21 cellular contexts compared by ENCODE assay signal in the genomic region with DNA sequence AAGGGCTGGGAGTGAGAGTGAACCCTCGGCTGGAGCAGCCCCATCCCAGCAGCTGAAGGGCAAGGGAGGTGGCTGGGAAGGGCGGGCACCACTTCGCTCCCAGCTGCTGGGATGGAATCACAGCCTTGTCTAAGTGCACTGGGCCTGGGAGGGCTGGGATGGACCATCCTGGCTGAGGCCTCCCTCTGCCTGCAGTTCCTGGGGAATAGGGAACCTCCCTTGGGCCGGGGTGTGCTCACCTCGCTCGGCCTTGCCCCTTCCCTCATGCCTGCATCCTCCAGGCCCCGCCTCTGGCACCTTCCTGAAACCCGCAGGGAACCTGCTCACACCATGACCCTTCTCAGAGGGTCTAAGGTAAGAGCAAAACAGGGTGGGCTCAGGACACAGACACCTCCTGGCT. TPM values are rescaled to one million over a fixed set of nuclear protein-coding genes. Genes with fewer than 3 reads are reported as not detected.
DNase-seq lines count a peak whose midpoint lies in the region; ATAC-seq, FAIRE-seq and TF ChIP-seq lines count a peak whose summit lies in the region.
"Had no signal": no experiment of that assay in that cellular context is flagged by ENCODE, and none has a peak within 500 bp of the region (broad histone marks: within the 10 kb centered on the region; RNA-seq: fewer than 3 reads in every experiment).

No MANE protein-coding gene starts in this region.

- H3K4me2 ChIP-seq in H1 (ENCODE audit: insufficient read depth in 1 of 2, low read depth in 2 of 2, low read length in 2 of 2) = no peak overlapping the region
- H3K4me2 ChIP-seq: A549 had no signal

- H3K18ac ChIP-seq in H1 (ENCODE audit: extremely low read depth, low read length) = peak overlapping the region; percentile 19; the same call in 1 of the 2 replicates

- WGBS in H1 (ENCODE audit: extremely low coverage in 1 of 2, insufficient coverage in 1 of 2, insufficient read length in 1 of 2, insufficient replicate concordance in 2 of 2, low coverage in 1 of 2, low lambda C conversion rate in 2 of 2, missing lambda C conversion rate in 1 of 2), 2 experiments = 89% methylated on average over 8 of the region's 8 CpGs; no CpG with 5 or more reads in 1 of the 2 experiments

- no peak for TF ChIP-seq RAD21 in H1 (IDR thresholded peaks at IDR 0.05 in 1 of 2, conservative IDR thresholded peaks at IDR 0.05 in 1 of 2; ENCODE audit: low read depth in 2 of 2, low read length in 2 of 2)

- no peaks in the 10 kb centered on the region for H3K9me3 ChIP-seq in H1 (ENCODE audit: insufficient read depth in 2 of 2, low read depth in 1 of 2, low read length in 1 of 2)
- H3K9me3 ChIP-seq: A549, HAP-1 had no signal

- no peak overlapping the region for H4K5ac ChIP-seq in H1 (ENCODE audit: insufficient read length, low read depth, low read length)

- no peak overlapping the region for H3K27ac Mint-ChIP-seq in stimulated activated naive CD8-positive, alpha-beta T cell treated with anti-CD3 and anti-CD28 coated beads, Interleukin-15, amount 100 ng/mL, for 72 hours
- no peak overlapping the region for H3K27ac Mint-ChIP-seq in stimulated activated memory B cell treated with anti-CD40 and anti-IgM and Interleukin-4, amounts not matched to agents 10 μg/mL and 1 μg/mL and 100 μg/mL, for 72 hours
- H3K27ac Mint-ChIP-seq: CD4-positive, alpha-beta memory T cell; IgD-negative memory B cell had no signal

- no peak overlapping the region for H2BK15ac ChIP-seq in H1 (ENCODE audit: low read length)

- H3K4me1 Mint-ChIP-seq in stimulated activated naive CD8-positive, alpha-beta T cell treated with anti-CD3 and anti-CD28 coated beads, Interleukin-15, amount 100 ng/mL, for 72 hours = no peaks in the 10 kb centered on the region
- no peaks in the 10 kb centered on the region for H3K4me1 Mint-ChIP-seq in stimulated activated memory B cell treated with anti-CD40 and anti-IgM and Interleukin-4, amounts not matched to agents 10 μg/mL and 1 μg/mL and 100 μg/mL, for 72 hours
- H3K4me1 Mint-ChIP-seq: CD4-positive, alpha-beta memory T cell; IgD-negative memory B cell had no signal

- CTCF ChIA-PET in H1 (lab: Charles Lee; ENCODE audit: partially characterized antibody) = interaction anchor here (1.4 kb wide), 1 partner anchor 142 kb away, joined by 3 read pairs; no protein-coding TSS in a partner anchor

- no peaks in the 10 kb centered on the region for H3K36me3 ChIP-seq in H1 (ENCODE audit: control insufficient read depth in 2 of 4, insufficient read depth in 4 of 4, low read length in 3 of 4)
- H3K36me3 ChIP-seq: HAP-1 had no signal

- H3K14ac ChIP-seq in H1 (ENCODE audit: insufficient read length) = no peak overlapping the region

- peak; percentile 26 for ATAC-seq in stimulated activated naive CD8-positive, alpha-beta T cell treated with anti-CD3 and anti-CD28 coated beads, Interleukin-15, amount 100 ng/mL, for 72 hours
- ATAC-seq in stimulated activated naive CD8-positive, alpha-beta T cell treated with anti-CD3 and anti-CD28 coated beads, Interleukin-15, Interleukin-2, amounts not matched to agents 100 U/mL and 50 U/mL, for 24 hours = no peak
- ATAC-seq in stimulated activated memory B cell treated with anti-CD40 and anti-IgM and Interleukin-4, amounts not matched to agents 10 μg/mL and 1 μg/mL and 100 μg/mL, for 72 hours = peak; percentile 34
- ATAC-seq: A549, HepG2 had no signal

- H3K4ac ChIP-seq in H1 (replicated peaks; ENCODE audit: insufficient read length, low read depth, low read length) = no peak overlapping the region

- no peak overlapping the region for H4K8ac ChIP-seq in H1 (ENCODE audit: extremely low read depth, insufficient read depth, low read length)

- H3K27me3 Mint-ChIP-seq in stimulated activated naive CD8-positive, alpha-beta T cell treated with anti-CD3 and anti-CD28 coated beads, Interleukin-15, amount 100 ng/mL, for 72 hours = peaks cover 10% of the 10 kb centered on the region
- no peaks in the 10 kb centered on the region for H3K27me3 Mint-ChIP-seq in stimulated activated memory B cell treated with anti-CD40 and anti-IgM and Interleukin-4, amounts not matched to agents 10 μg/mL and 1 μg/mL and 100 μg/mL, for 72 hours
- H3K27me3 Mint-ChIP-seq: CD4-positive, alpha-beta memory T cell; IgD-negative memory B cell had no signal

- H2BK12ac ChIP-seq in H1 (ENCODE audit: low read depth, low read length) = no peak overlapping the region

- no peak overlapping the region for H3K23ac ChIP-seq in H1 (ENCODE audit: insufficient read length)

- peaks cover 3 to 13% (median 4%) of the 10 kb centered on the region in 4 experiments; a peak in 6 of 7 replicates for H3K4me1 ChIP-seq in H1 (replicated peaks in 1 of 4; ENCODE audit: control insufficient read depth in 3 of 4, insufficient read depth in 4 of 4, low read length in 3 of 4)
- H3K4me1 ChIP-seq: A549, HAP-1 had no signal

- H2AFZ ChIP-seq in H1 (ENCODE audit: low read length) = no peak overlapping the region

- H2AK5ac ChIP-seq in H1 (ENCODE audit: low read depth, low read length) = no peak overlapping the region

- H3K79me1 ChIP-seq in H1 (ENCODE audit: low read depth, low read length) = no peaks in the 10 kb centered on the region

- H2BK120ac ChIP-seq in H1 (replicated peaks; ENCODE audit: low read depth, low read length) = no peak overlapping the region

- H3K23me2 ChIP-seq in H1 (ENCODE audit: low read depth, low read length) = no peaks in the 10 kb centered on the region

- TF ChIP-seq POLR2A in H1 (IDR thresholded peaks at IDR 0.05; ENCODE audit: control extremely low read depth in 1 of 2, low read depth in 2 of 2, low read length in 2 of 2) = no peak

- FAIRE-seq in H1 (lab: Jason Lieb, UNC) = no peak
- FAIRE-seq: A549, GM12892, GM18507, HepG2 had no signal

- no peak overlapping the region for H4K91ac ChIP-seq in H1 (replicated peaks; ENCODE audit: insufficient read length, low read length)

- H2BK5ac ChIP-seq in H1 (ENCODE audit: low read depth, low read length) = 0 out of 2 replicates have a peak overlapping the region, but pooled peaks have one; percentile 52

- DNase-seq in stimulated activated naive CD8-positive, alpha-beta T cell treated with anti-CD3 and anti-CD28 coated beads, Interleukin-15, amount 100 ng/mL, for 72 hours = no peak
- DNase-seq in stimulated activated naive CD8-positive, alpha-beta T cell treated with anti-CD3 and anti-CD28 coated beads, Interleukin-15, Interleukin-2, amounts not matched to agents 100 U/mL and 50 U/mL, for 24 hours = no peak
- no peak for DNase-seq in H1 (ENCODE audit: low read depth in 1 of 2, low spot score in 2 of 2)
- no peak for DNase-seq in NCI-H2081 treated with DMSO at 0.1 percent for 48 hours (lab: John Stamatoyannopoulos, UW)
- DNase-seq in NCI-H128 (lab: John Stamatoyannopoulos, UW; ENCODE audit: unreplicated experiment) = no peak
- DNase-seq: AML-193; CD4-positive, alpha-beta memory T cell; DMS153; DMS79; GDM1; GOT3 had no signal

- POLR2A ChIA-PET in H1 (lab: Charles Lee; ENCODE audit: partially characterized antibody) = no interaction called here

- no peaks in the 10 kb centered on the region for H4K20me1 ChIP-seq in H1 (replicated peaks in 1 of 2; ENCODE audit: control insufficient read depth in 1 of 2, insufficient read depth in 2 of 2, low read length in 2 of 2)

- H3K9me3 Mint-ChIP-seq in stimulated activated naive CD8-positive, alpha-beta T cell treated with anti-CD3 and anti-CD28 coated beads, Interleukin-15, amount 100 ng/mL, for 72 hours = no peaks in the 10 kb centered on the region
- H3K9me3 Mint-ChIP-seq in stimulated activated memory B cell treated with anti-CD40 and anti-IgM and Interleukin-4, amounts not matched to agents 10 μg/mL and 1 μg/mL and 100 μg/mL, for 72 hours = no peaks in the 10 kb centered on the region
- H3K9me3 Mint-ChIP-seq: CD4-positive, alpha-beta memory T cell had no signal

- H2BK20ac ChIP-seq in H1 (ENCODE audit: low read length) = no peak overlapping the region

- H3K36me3 Mint-ChIP-seq in stimulated activated memory B cell treated with anti-CD40 and anti-IgM and Interleukin-4, amounts not matched to agents 10 μg/mL and 1 μg/mL and 100 μg/mL, for 72 hours = no peaks in the 10 kb centered on the region
- H3K36me3 Mint-ChIP-seq: CD4-positive, alpha-beta memory T cell; IgD-negative memory B cell had no signal

- H3K4me3 Mint-ChIP-seq in stimulated activated naive CD8-positive, alpha-beta T cell treated with anti-CD3 and anti-CD28 coated beads, Interleukin-15, amount 100 ng/mL, for 72 hours = no peak overlapping the region
- no peak overlapping the region for H3K4me3 Mint-ChIP-seq in stimulated activated memory B cell treated with anti-CD40 and anti-IgM and Interleukin-4, amounts not matched to agents 10 μg/mL and 1 μg/mL and 100 μg/mL, for 72 hours
- H3K4me3 Mint-ChIP-seq: CD4-positive, alpha-beta memory T cell; IgD-negative memory B cell had no signal

- H3K56ac ChIP-seq in H1 (replicated peaks; ENCODE audit: insufficient read length, low read depth, low read length) = no peak overlapping the region

- H3K79me2 ChIP-seq in H1 (ENCODE audit: control insufficient read depth in 1 of 2, insufficient read depth in 2 of 2, low read length in 2 of 2) = no peaks in the 10 kb centered on the region

- H3K27ac ChIP-seq in H1 (ENCODE audit: low read depth, low read length) = no peak overlapping the region
- H3K27ac ChIP-seq: A549, C4-2B had no signal

- H3K4me3 ChIP-seq in H1 (ENCODE audit: extremely low read depth in 1 of 4, insufficient read depth in 2 of 4, low read depth in 3 of 4, low read length in 4 of 4) = no peak overlapping the region
- H3K4me3 ChIP-seq: A549, HAP-1 had no signal

- no peak overlapping the region for H3K9ac ChIP-seq in H1 (replicated peaks in 1 of 4; ENCODE audit: extremely low read depth in 1 of 4, low read depth in 3 of 4, low read length in 3 of 4)

- no peak for TF ChIP-seq CTCF in H1 (IDR thresholded peaks at IDR 0.05; ENCODE audit: control extremely low read depth in 1 of 3, insufficient read depth in 1 of 3, low read depth in 1 of 3, low read length in 3 of 3)

- H3K27me3 ChIP-seq in H1 (replicated peaks in 1 of 4; ENCODE audit: control insufficient read depth in 3 of 4, extremely low read depth in 1 of 4, insufficient read depth in 3 of 4, low read length in 3 of 4) = no peaks in the 10 kb centered on the region

- no peak for TF ChIP-seq EP300 in H1 (IDR thresholded peaks at IDR 0.05; ENCODE audit: borderline replicate concordance in 1 of 2, low read depth in 2 of 2, low read length in 2 of 2)

TF ChIP-seq in H1, 55 proteins besides CTCF, POLR2A, EP300 and RAD21 (continues in another document):
- TF ChIP-seq SAP30 (IDR thresholded peaks at IDR 0.05; ENCODE audit: insufficient read depth, insufficient replicate concordance, low read length) (no peak), JUND (IDR thresholded peaks at IDR 0.05; ENCODE audit: low read length) (no peak)

RNA-seq across cellular contexts. Expression of a gene that starts 53.7 kb away (rescaled TPM):
- total RNA-seq in H1 (2021; fragmentation: NEBNext Ultra II Directional; extraction: Animal tissue kit (Norgen Biotek cat#: 25700)) = 7.7 and 9.0 TPM in 2 replicates
- polyA plus RNA-seq in H1 (2011; rRNA removed) = 8.5 TPM in 2 replicates
- polyA plus RNA-seq in H1 (2011; cell fraction: cytosol; rRNA removed) = 10.3 TPM
- polyA plus RNA-seq in H1 (2011; cell fraction: nucleus; rRNA removed) = 11.5 TPM
- 8.3 to 10.1 TPM (median 9.4 TPM) in 4 replicates for polyA plus RNA-seq in H1 (2012, experiment 1 of 2)
- 4.2 TPM for polyA plus RNA-seq in H1 (2012, experiment 2 of 2)
- polyA plus RNA-seq in H1 (2013, experiment 1 of 2) = 2.2 TPM
- 2.6 TPM for polyA plus RNA-seq in H1 (2013, experiment 2 of 2)
- 5.0 and 6.4 TPM in 2 replicates for polyA minus RNA-seq in H1 (2011; rRNA and poly(A)+ RNA removed)
- 7.9 TPM for polyA minus RNA-seq in H1 (2011; cell fraction: cytosol; rRNA and poly(A)+ RNA removed)
- polyA minus RNA-seq in H1 (2011; cell fraction: nucleus; rRNA and poly(A)+ RNA removed) = 7.6 TPM
- total RNA-seq: CD4-positive, alpha-beta memory T cell; Daoy; HepG2 had no signal
- polyA plus RNA-seq: A549; BJ; CD4-positive, alpha-beta memory T cell; HepG2; IgD-negative memory B cell had no signal
